27 cellular contexts compared by ENCODE assay signal in genomic region chr18:9435041-9435440, GRCh38. TPM values are rescaled to one million over a fixed set of nuclear protein-coding genes. Genes with fewer than 3 reads are reported as not detected.
A peak's percentile ranks its signal among the peaks of the same experiment; 100 is the strongest.
DNase-seq lines count a peak whose midpoint lies in the region; ATAC-seq, FAIRE-seq and TF ChIP-seq lines count a peak whose summit lies in the region.
"Had no signal": no experiment of that assay in that cellular context is flagged by ENCODE, and none has a peak within 500 bp of the region (broad histone marks: within the 10 kb centered on the region; RNA-seq: fewer than 3 reads in every experiment).

No MANE protein-coding gene starts in this region.

- H2AFZ ChIP-seq in K562 (ENCODE audit: low read depth, low read length), result no peak overlapping the region
- peak overlapping the region; percentile 92 for H2AFZ ChIP-seq in neuronal stem cell (ENCODE audit: low read length)
- H2AFZ ChIP-seq: PC-9 had no signal

- CTCF ChIA-PET in K562 (lab: Yijun Ruan, JAX; ENCODE audit: low intra/inter-chr PET ratio), result interaction anchor here (0.6 kb wide), 1 partner anchor 47 kb away, joined by 3 read pairs; no protein-coding TSS in a partner anchor

- no peak for TF ChIP-seq CTCF in K562 (IDR thresholded peaks at IDR 0.05 in 2 of 3, conservative IDR thresholded peaks at IDR 0.05 in 1 of 3; ENCODE audit: insufficient read depth in 2 of 3, low read depth in 1 of 3, low read length in 3 of 3)
- TF ChIP-seq CTCF in glutamatergic neuron (IDR thresholded peaks at IDR 0.05; ENCODE audit: partially characterized antibody, unreplicated experiment), result no peak
- TF ChIP-seq CTCF in body of pancreas (IDR thresholded peaks at IDR 0.05), result no peak

- 75% methylated on average over 17 of the region's 17 CpGs for WGBS in K562 (ENCODE audit: insufficient coverage, low coverage, missing lambda C conversion rate)
- WGBS in neuronal stem cell (ENCODE audit: extremely low coverage in 2 of 2, insufficient read length in 2 of 2, insufficient replicate concordance in 1 of 2), 2 donors, result no CpG with 5 or more reads among the region's 17 CpGs
- whole genome bisulfite sequencing in body of pancreas, 2 donors, result 91% methylated on average over 17 of the region's 17 CpGs

- no peak for TF ChIP-seq EP300 in K562 (IDR thresholded peaks at IDR 0.05; ENCODE audit: low read length)

- H4K20me1 ChIP-seq in K562 (replicated peaks; ENCODE audit: control insufficient read depth, insufficient read depth, low read length), result no peaks in the 10 kb centered on the region
- H4K20me1 ChIP-seq: BLaER1 had no signal

- peak overlapping the region; percentile 91 for H2BK5ac ChIP-seq in neuronal stem cell (ENCODE audit: low read length)

- H4K91ac ChIP-seq in neuronal stem cell (ENCODE audit: low read depth, low read length, poor library complexity), result peak overlapping the region; percentile 64

- no peak overlapping the region for H3K4me3 ChIP-seq in K562
- no peak overlapping the region for H3K4me3 ChIP-seq in neuronal stem cell (ENCODE audit: low read length in 2 of 2)
- no peak overlapping the region for H3K4me3 ChIP-seq in body of pancreas
- H3K4me3 ChIP-seq: BLaER1, PC-9 had no signal

- H3K79me1 ChIP-seq in neuronal stem cell (ENCODE audit: low read depth, low read length), result no peaks in the 10 kb centered on the region

- ATAC-seq in K562 (no peak), body of pancreas (no peak), HG03469 (IDR thresholded peaks at IDR 0.05; ENCODE audit: unreplicated experiment) (no peak), T-helper 17 cell (no peak)
- ATAC-seq: HCT116 had no signal

- BruUV-seq in K562 (replicated peaks; lab: Mats Ljungman, UMichigan), result no TSS peak

- DNase-seq in G401 (ENCODE audit: low spot score), result peak; percentile 93
- no peak for DNase-seq in K562 (ENCODE audit: extremely low read depth in 1 of 4, low spot score in 3 of 4)
- DNase-seq in glutamatergic neuron, result no peak
- no peak for DNase-seq in neuronal stem cell (ENCODE audit: low spot score)
- no peak for DNase-seq in stimulated activated CD4-positive, alpha-beta T cell treated with anti-CD3 and anti-CD28 coated beads, Interleukin-1b, Interleukin-23, amount 100 ng/mL, for 48 hours
- DNase-seq in body of pancreas, result no peak
- DNase-seq in T-helper 17 cell, result no peak
- DNase-seq: CD4-positive, CD25-positive, alpha-beta regulatory T cell; DMS153; DND-41; GOT3; KBM-7; MV-4-11; NCI-H1105; NCI-H1436 treated with DMSO at 0.1 percent for 48 hours; NCI-H1930; NCI-H446; NCI-H524 treated with DMSO at 0.1 percent for 48 hours; NCI-H82; NK-92 treated with Interleukin-12 subunit alpha and Interleukin-12 subunit beta, amount 100 ng/mL, for 24 hours; PC-9; Right ventricle myocardium superior had no signal

- peak overlapping the region; percentile 90 for H3K27ac Mint-ChIP-seq in glutamatergic neuron (ENCODE audit: unreplicated experiment)
- H3K27ac Mint-ChIP-seq in T-helper 17 cell, result no peak overlapping the region
- H3K27ac Mint-ChIP-seq: CD4-positive, CD25-positive, alpha-beta regulatory T cell had no signal

- H3K4me1 ChIP-seq in K562 (replicated peaks in 1 of 2; ENCODE audit: control insufficient read depth in 2 of 2, insufficient read depth in 2 of 2, low read length in 2 of 2) (peaks cover 4 to 5% of the 10 kb centered on the region in 2 experiments; a peak in 2 of 5 replicates), neuronal stem cell (ENCODE audit: control insufficient read depth in 2 of 2, insufficient read depth in 1 of 2, low read depth in 1 of 2, low read length in 2 of 2) (peaks cover 11 to 17% of the 10 kb centered on the region in 2 donors), body of pancreas (no peaks in the 10 kb centered on the region)

- peak overlapping the region; percentile 93 for H3K4ac ChIP-seq in neuronal stem cell (ENCODE audit: low read length)

- peak overlapping the region; percentile 94 for H2AK5ac ChIP-seq in neuronal stem cell (ENCODE audit: low read depth, low read length)

- POLR2A ChIA-PET in K562 (lab: Yijun Ruan, JAX), result no interaction called here

- H2BK15ac ChIP-seq in neuronal stem cell (ENCODE audit: low read length), result peak overlapping the region; percentile 97

- peak overlapping the region; percentile 34 for H3K4me3 Mint-ChIP-seq in glutamatergic neuron (ENCODE audit: unreplicated experiment)
- H3K4me3 Mint-ChIP-seq in T-helper 17 cell, result no peak overlapping the region
- H3K4me3 Mint-ChIP-seq: CD4-positive, CD25-positive, alpha-beta regulatory T cell had no signal

- peak overlapping the region; percentile 99 for H3K18ac ChIP-seq in neuronal stem cell (ENCODE audit: low read length)

- no peak overlapping the region for H4K8ac ChIP-seq in neuronal stem cell (ENCODE audit: low read depth, low read length)

- in situ Hi-C loops in G401 (cut with HindIII; ENCODE audit: low sequenced_read_pairs), result no loop called here
- in situ Hi-C loops in K562 (cut with MboI), result no loop called here

- H3K4me1 Mint-ChIP-seq in glutamatergic neuron (ENCODE audit: low read depth, unreplicated experiment) (peaks cover 13% of the 10 kb centered on the region), T-helper 17 cell (no peaks in the 10 kb centered on the region)

- H2BK12ac ChIP-seq in neuronal stem cell (ENCODE audit: low read length), result peak overlapping the region; percentile 90

- H3K9me3 ChIP-seq in K562 (replicated peaks; ENCODE audit: control insufficient read depth, insufficient read depth, low read depth, low read length) (0 out of 2 replicates have a peak, but pooled peaks cover 3% of the 10 kb centered on the region), neuronal stem cell (replicated peaks in 1 of 2; ENCODE audit: control insufficient read depth in 2 of 2, insufficient read depth in 1 of 2, low read depth in 1 of 2, low read length in 2 of 2) (peaks cover 0 to 3% of the 10 kb centered on the region in 2 donors), body of pancreas (no peaks in the 10 kb centered on the region), T-helper 17 cell (ENCODE audit: control insufficient read depth, low read length, poor library complexity, severe bottlenecking) (no peaks in the 10 kb centered on the region)

- H3K27me3 Mint-ChIP-seq in glutamatergic neuron (ENCODE audit: unreplicated experiment) (no peaks in the 10 kb centered on the region), T-helper 17 cell (peaks cover 13% of the 10 kb centered on the region)

- peaks cover 4% of the 10 kb centered on the region for H3K9me3 Mint-ChIP-seq in glutamatergic neuron (ENCODE audit: unreplicated experiment)

- FAIRE-seq in K562 (lab: Jason Lieb, UNC), result no peak
- FAIRE-seq: GM18507 had no signal

- TF ChIP-seq POLR2A in K562 (conservative IDR thresholded peaks at IDR 0.05), result no peak
- no peak for TF ChIP-seq POLR2A in body of pancreas (IDR thresholded peaks at IDR 0.05)

- H3K27ac ChIP-seq in K562 (ENCODE audit: extremely low read depth, low read depth, low read length) (no peak overlapping the region), neuronal stem cell (replicated peaks; ENCODE audit: low read length) (peak overlapping the region; percentile 99), body of pancreas (no peak overlapping the region)
- H3K27ac ChIP-seq: HL-60, PC-9 had no signal

- H3K36me3 ChIP-seq in K562 (ENCODE audit: control insufficient read depth, insufficient read depth, low read length) (no peaks in the 10 kb centered on the region), neuronal stem cell (replicated peaks in 1 of 2; ENCODE audit: control insufficient read depth in 2 of 2, insufficient read depth in 2 of 2, low read length in 2 of 2) (peaks cover 0 to 1% of the 10 kb centered on the region in 2 donors), body of pancreas (replicated peaks in 1 of 2; ENCODE audit: insufficient read depth in 1 of 2, low read depth in 2 of 2) (no peaks in the 10 kb centered on the region)
- H3K36me3 ChIP-seq: BLaER1 had no signal

- H3K14ac ChIP-seq in neuronal stem cell (ENCODE audit: low read length), result no peak overlapping the region

- H3K27me3 ChIP-seq in K562 (ENCODE audit: control insufficient read depth in 2 of 2, insufficient read depth in 2 of 2, low read length in 2 of 2), result no peaks in the 10 kb centered on the region
- no peaks in the 10 kb centered on the region for H3K27me3 ChIP-seq in neuronal stem cell (ENCODE audit: control insufficient read depth in 3 of 3, insufficient read depth in 3 of 3, low read depth in 1 of 3, low read length in 3 of 3)
- H3K27me3 ChIP-seq in body of pancreas, result no peaks in the 10 kb centered on the region
- H3K27me3 ChIP-seq: BLaER1 had no signal

- H2BK120ac ChIP-seq in neuronal stem cell (ENCODE audit: low read depth, low read length), result no peak overlapping the region

- H3K79me2 ChIP-seq in K562 (ENCODE audit: control insufficient read depth, insufficient read depth, low read length), result no peaks in the 10 kb centered on the region

- H3K36me3 Mint-ChIP-seq in glutamatergic neuron (ENCODE audit: unreplicated experiment) (peaks cover 5% of the 10 kb centered on the region), T-helper 17 cell (ENCODE audit: low read depth) (no peaks in the 10 kb centered on the region)
- H3K36me3 Mint-ChIP-seq: CD4-positive, CD25-positive, alpha-beta regulatory T cell had no signal

- no peak overlapping the region for H3K9ac ChIP-seq in K562 (ENCODE audit: insufficient read depth in 1 of 2, low read depth in 2 of 2, low read length in 2 of 2)
- no peak overlapping the region for H3K9ac ChIP-seq in neuronal stem cell (ENCODE audit: low read depth, low read length, poor library complexity)
- H3K9ac ChIP-seq: BLaER1 had no signal

- no peak overlapping the region for H3K23ac ChIP-seq in neuronal stem cell (ENCODE audit: low read depth, low read length, poor library complexity)

- H3K9me1 ChIP-seq in K562 (ENCODE audit: control insufficient read depth, insufficient read depth, low read length), result no peaks in the 10 kb centered on the region

- TF ChIP-seq RAD21 in K562 (CRISPR knock-in tag; conservative IDR thresholded peaks at IDR 0.05 in 1 of 2, IDR thresholded peaks at IDR 0.05 in 1 of 2), result no peak

- intact Hi-C loops in K562 (cut with micrococcal nuclease) (no loop called here), body of pancreas (cut with DNase I) (no loop called here)

- H3K4me2 ChIP-seq in K562 (ENCODE audit: insufficient read depth, low read length), result no peak overlapping the region
- no peak overlapping the region for H3K4me2 ChIP-seq in neuronal stem cell (ENCODE audit: insufficient read depth, low read length, poor library complexity, severe bottlenecking)
- H3K4me2 ChIP-seq: PC-9 had no signal

RNA-seq across cellular contexts. Expression of gene RALBP1, which starts 40.3 kb away (rescaled TPM):
- total RNA-seq in G401 (2014; rRNA removed; shearing (Covaris generic)), result 54.2 and 65.3 TPM in 2 replicates
- total RNA-seq in K562 (2011; cell fraction: chromatin; rRNA removed; ENCODE audit: low replicate concordance), result 20.8 and 41.1 TPM in 2 replicates
- total RNA-seq in K562 (2011; cell fraction: nucleolus; rRNA removed), result 20.5 and 24.7 TPM in 2 replicates
- total RNA-seq in K562 (2011; cell fraction: nucleoplasm; rRNA removed), result 29.5 and 36.5 TPM in 2 replicates
- total RNA-seq in K562 (2014; rRNA removed) (64.5 and 68.0 TPM in 2 replicates), K562 (2014; rRNA removed; fragmentation: Illumina TruSeq; extraction: Trizol) (60.2 and 67.7 TPM in 2 replicates), K562 (2015; rRNA removed; fragmentation: Illumina TruSeq; extraction: Trizol) (62.5 and 65.9 TPM in 2 replicates), K562 (2021) (65.3 and 70.0 TPM in 2 replicates), glutamatergic neuron (ENCODE audit: unreplicated experiment) (38.1 TPM), body of pancreas (10 to 100 TPM; 22.1 to 29.6 TPM), T-helper 17 cell (10 to 100 TPM; 24.1 to 25.3 TPM)
- polyA plus RNA-seq in K562 (2011; rRNA removed) (58.3 and 58.4 TPM in 2 replicates), K562 (2014; fragmentation: Illumina TruSeq; extraction: Trizol) (56.1 and 61.3 TPM in 2 replicates), K562 (2014; fragmentation: Nextera tagmentation; extraction: Ambion mirVana) (10 to 100 TPM; 10.9 to 13.1 TPM), K562 (2014; rRNA removed) (60.4 and 69.6 TPM in 2 replicates)
- 62.4 and 72.6 TPM in 2 replicates for polyA plus RNA-seq in K562 (2011; cell fraction: cytosol; rRNA removed)
- 30.6 and 32.7 TPM in 2 replicates for polyA plus RNA-seq in K562 (2011; cell fraction: nucleus; rRNA removed)
- polyA plus RNA-seq in K562 (2012), result 46.1 and 50.9 TPM in 2 replicates
- 74.0 and 77.6 TPM in 2 replicates for polyA minus RNA-seq in K562 (2011; rRNA and poly(A)+ RNA removed)
- polyA minus RNA-seq in K562 (2011; cell fraction: cytosol; rRNA and poly(A)+ RNA removed), result 44.2 and 45.3 TPM in 2 replicates
- 20.2 and 27.3 TPM in 2 replicates for polyA minus RNA-seq in K562 (2011; cell fraction: nucleus; rRNA and poly(A)+ RNA removed)
- 97.0 TPM for polyA plus RNA-seq in neuronal stem cell (2013, experiment 1 of 2)
- polyA plus RNA-seq in neuronal stem cell (2013, experiment 2 of 2), result 108 TPM
